Comparison of ENCODE assay signal across 2 cellular contexts in genomic region chr3:120393252-120393651, GRCh38.
TF ChIP-seq lines count a peak whose summit lies in the region.

No MANE protein-coding gene starts in this region.

TF ChIP-seq in GM23338, 12 proteins besides CTCF, POLR2A, EP300 and RAD21:
- no peak for TF ChIP-seq CREB1 (CRISPR knock-in tag; IDR thresholded peaks at IDR 0.05; ENCODE audit: low read depth)
- TF ChIP-seq ZNF331 (CRISPR knock-in tag; IDR thresholded peaks at IDR 0.05; ENCODE audit: low read depth) = no peak
- no peak for TF ChIP-seq ZNF114 (CRISPR knock-in tag; IDR thresholded peaks at IDR 0.05)
- no peak for TF ChIP-seq EZH2phosphoT487 (IDR thresholded peaks at IDR 0.05; ENCODE audit: unreplicated experiment)
- TF ChIP-seq NANOG (IDR thresholded peaks at IDR 0.05; ENCODE audit: borderline replicate concordance) = no peak
- TF ChIP-seq EZH2 (IDR thresholded peaks at IDR 0.05; ENCODE audit: low read depth, unreplicated experiment) = no peak
- TF ChIP-seq, protein P1, sequence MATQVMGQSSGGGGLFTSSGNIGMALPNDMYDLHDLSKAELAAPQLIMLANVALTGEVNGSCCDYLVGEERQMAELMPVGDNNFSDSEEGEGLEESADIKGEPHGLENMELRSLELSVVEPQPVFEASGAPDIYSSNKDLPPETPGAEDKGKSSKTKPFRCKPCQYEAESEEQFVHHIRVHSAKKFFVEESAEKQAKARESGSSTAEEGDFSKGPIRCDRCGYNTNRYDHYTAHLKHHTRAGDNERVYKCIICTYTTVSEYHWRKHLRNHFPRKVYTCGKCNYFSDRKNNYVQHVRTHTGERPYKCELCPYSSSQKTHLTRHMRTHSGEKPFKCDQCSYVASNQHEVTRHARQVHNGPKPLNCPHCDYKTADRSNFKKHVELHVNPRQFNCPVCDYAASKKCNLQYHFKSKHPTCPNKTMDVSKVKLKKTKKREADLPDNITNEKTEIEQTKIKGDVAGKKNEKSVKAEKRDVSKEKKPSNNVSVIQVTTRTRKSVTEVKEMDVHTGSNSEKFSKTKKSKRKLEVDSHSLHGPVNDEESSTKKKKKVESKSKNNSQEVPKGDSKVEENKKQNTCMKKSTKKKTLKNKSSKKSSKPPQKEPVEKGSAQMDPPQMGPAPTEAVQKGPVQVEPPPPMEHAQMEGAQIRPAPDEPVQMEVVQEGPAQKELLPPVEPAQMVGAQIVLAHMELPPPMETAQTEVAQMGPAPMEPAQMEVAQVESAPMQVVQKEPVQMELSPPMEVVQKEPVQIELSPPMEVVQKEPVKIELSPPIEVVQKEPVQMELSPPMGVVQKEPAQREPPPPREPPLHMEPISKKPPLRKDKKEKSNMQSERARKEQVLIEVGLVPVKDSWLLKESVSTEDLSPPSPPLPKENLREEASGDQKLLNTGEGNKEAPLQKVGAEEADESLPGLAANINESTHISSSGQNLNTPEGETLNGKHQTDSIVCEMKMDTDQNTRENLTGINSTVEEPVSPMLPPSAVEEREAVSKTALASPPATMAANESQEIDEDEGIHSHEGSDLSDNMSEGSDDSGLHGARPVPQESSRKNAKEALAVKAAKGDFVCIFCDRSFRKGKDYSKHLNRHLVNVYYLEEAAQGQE (IDR thresholded peaks at IDR 0.05; ENCODE audit: unreplicated experiment) = no peak
- 0 out of 2 replicates have a peak, but pooled peaks have one; percentile 31 for TF ChIP-seq POLR2AphosphoS5 (IDR thresholded peaks at IDR 0.05; ENCODE audit: low read depth)
- TF ChIP-seq ETS1 (IDR thresholded peaks at IDR 0.05) = no peak

TF ChIP-seq in H1, 55 proteins besides CTCF, POLR2A, EP300 and RAD21:
- TF ChIP-seq PHF8 (conservative IDR thresholded peaks at IDR 0.05; ENCODE audit: low read depth, low read length) = no peak
- TF ChIP-seq POLR2AphosphoS5 (IDR thresholded peaks at IDR 0.05; ENCODE audit: low read depth, low read length) = peak; percentile 35
- no peak for TF ChIP-seq JUND (IDR thresholded peaks at IDR 0.05; ENCODE audit: low read length)
